In genomic region chr21:34333150-34333739, GRCh38 we compare ENCODE assay signal across 15 cellular contexts. TPM values are rescaled to one million over a fixed set of nuclear protein-coding genes. Genes with fewer than 3 reads are reported as not detected.
A peak's percentile ranks its signal among the peaks of the same experiment; 100 is the strongest.
DNase-seq lines count a peak whose midpoint lies in the region; ATAC-seq lines count a peak whose summit lies in the region.
"Had no signal": no experiment of that assay in that cellular context is flagged by ENCODE, and none has a peak within 500 bp of the region (broad histone marks: within the 10 kb centered on the region; RNA-seq: fewer than 3 reads in every experiment).

No MANE protein-coding gene starts in this region.

- H3K27ac ChIP-seq in cingulate gyrus (ENCODE audit: low read depth, low read length), result peak overlapping the region; percentile 50
- H3K27ac ChIP-seq: upper lobe of right lung had no signal

- peaks cover 8% of the 10 kb centered on the region for H3K4me1 Mint-ChIP-seq in activated T-helper 1 cell treated with anti-CD3 and anti-CD28 coated beads, Interleukin-12 subunit alpha, Interleukin-12 subunit beta, Interleukin-2, Interleukin-4 antibody, amounts not matched to agents 30 ng/mL and 10 ng/mL and 1 ng/mL, durations not matched to agents 14 hours and 24 hours and 36 hours (ENCODE audit: low read depth)
- H3K4me1 Mint-ChIP-seq: naive B cell had no signal

- no peak for ATAC-seq in left cardiac atrium
- ATAC-seq: upper lobe of right lung had no signal

- no peaks in the 10 kb centered on the region for H3K36me3 Mint-ChIP-seq in activated T-helper 1 cell treated with anti-CD3 and anti-CD28 coated beads, Interleukin-12 subunit alpha, Interleukin-12 subunit beta, Interleukin-2, Interleukin-4 antibody, amounts not matched to agents 30 ng/mL and 10 ng/mL and 1 ng/mL, durations not matched to agents 14 hours and 24 hours and 36 hours (ENCODE audit: low read depth)
- H3K36me3 Mint-ChIP-seq: activated CD4-positive, alpha-beta memory T cell treated with anti-CD3 and anti-CD28 coated beads for 36 hours had no signal

- H3K27me3 Mint-ChIP-seq in activated T-helper 1 cell treated with anti-CD3 and anti-CD28 coated beads, Interleukin-12 subunit alpha, Interleukin-12 subunit beta, Interleukin-2, Interleukin-4 antibody, amounts not matched to agents 30 ng/mL and 10 ng/mL and 1 ng/mL, durations not matched to agents 14 hours and 24 hours and 36 hours (ENCODE audit: insufficient read depth), result peaks cover 3% of the 10 kb centered on the region
- H3K27me3 Mint-ChIP-seq: activated CD4-positive, alpha-beta memory T cell treated with anti-CD3 and anti-CD28 coated beads for 36 hours had no signal

- H3K9me3 Mint-ChIP-seq in activated T-helper 1 cell treated with anti-CD3 and anti-CD28 coated beads, Interleukin-12 subunit alpha, Interleukin-12 subunit beta, Interleukin-2, Interleukin-4 antibody, amounts not matched to agents 30 ng/mL and 10 ng/mL and 1 ng/mL, durations not matched to agents 14 hours and 24 hours and 36 hours, result peaks cover 7% of the 10 kb centered on the region
- H3K9me3 Mint-ChIP-seq: activated CD4-positive, alpha-beta memory T cell treated with anti-CD3 and anti-CD28 coated beads for 36 hours had no signal

- no peak overlapping the region for H3K27ac Mint-ChIP-seq in activated T-helper 1 cell treated with anti-CD3 and anti-CD28 coated beads, Interleukin-12 subunit alpha, Interleukin-12 subunit beta, Interleukin-2, Interleukin-4 antibody, amounts not matched to agents 30 ng/mL and 10 ng/mL and 1 ng/mL, durations not matched to agents 14 hours and 24 hours and 36 hours
- H3K27ac Mint-ChIP-seq: activated CD4-positive, alpha-beta memory T cell treated with anti-CD3 and anti-CD28 coated beads for 36 hours; naive B cell had no signal

- DNase-seq in AG08396 (ENCODE audit: low spot score), result peak; percentile 39
- peak; percentile 33 for DNase-seq in RPMI7951 (ENCODE audit: low read depth)
- peak; percentile 63 for DNase-seq in non-pigmented ciliary epithelial cell (ENCODE audit: low read depth)
- DNase-seq in activated T-helper 1 cell treated with anti-CD3 and anti-CD28 coated beads, Interleukin-12 subunit alpha, Interleukin-12 subunit beta, Interleukin-2, Interleukin-4 antibody, amounts not matched to agents 30 ng/mL and 10 ng/mL and 1 ng/mL, durations not matched to agents 14 hours and 24 hours and 36 hours (ENCODE audit: low spot score), result no peak
- DNase-seq in NCI-H2171 treated with DMSO at 0.1 percent for 48 hours (lab: John Stamatoyannopoulos, UW), result no peak
- no peak for DNase-seq in left cardiac atrium
- no peak for DNase-seq in NCI-H187 (lab: John Stamatoyannopoulos, UW)
- DNase-seq: ACHN; activated CD4-positive, alpha-beta memory T cell treated with anti-CD3 and anti-CD28 coated beads for 36 hours; naive B cell; NCI-H2171; stimulated activated CD4-positive, alpha-beta T cell treated with anti-CD3 and anti-CD28 coated beads, Interleukin-4, amount 100 ng/mL, for 1 hour; upper lobe of right lung had no signal

- no peak overlapping the region for H3K4me3 Mint-ChIP-seq in activated T-helper 1 cell treated with anti-CD3 and anti-CD28 coated beads, Interleukin-12 subunit alpha, Interleukin-12 subunit beta, Interleukin-2, Interleukin-4 antibody, amounts not matched to agents 30 ng/mL and 10 ng/mL and 1 ng/mL, durations not matched to agents 14 hours and 24 hours and 36 hours
- H3K4me3 Mint-ChIP-seq: activated CD4-positive, alpha-beta memory T cell treated with anti-CD3 and anti-CD28 coated beads for 36 hours; naive B cell had no signal

- intact Hi-C loops in activated T-helper 1 cell treated with anti-CD3 and anti-CD28 coated beads, Interleukin-12 subunit alpha, Interleukin-12 subunit beta, Interleukin-2, Interleukin-4 antibody, amounts not matched to agents 30 ng/mL and 10 ng/mL and 1 ng/mL, durations not matched to agents 14 hours and 24 hours and 36 hours (cut with micrococcal nuclease), result no loop called here
- intact Hi-C loops in left cardiac atrium (cut with DNase I), result no loop called here

RNA-seq across cellular contexts. Expression of gene KCNE2, which starts 30.6 kb away (rescaled TPM):
- total RNA-seq in RPMI7951 (2014; rRNA removed; shearing (Covaris generic)), result not detected in 2 replicates
- not detected in 2 replicates for total RNA-seq in activated T-helper 1 cell treated with anti-CD3 and anti-CD28 coated beads, Interleukin-12 subunit alpha, Interleukin-12 subunit beta, Interleukin-2, Interleukin-4 antibody, amounts not matched to agents 30 ng/mL and 10 ng/mL and 1 ng/mL, durations not matched to agents 14 hours and 24 hours and 36 hours
- not detected for total RNA-seq in left cardiac atrium
- total RNA-seq: activated CD4-positive, alpha-beta memory T cell treated with anti-CD3 and anti-CD28 coated beads for 36 hours; kidney epithelial cell had no signal

RNA-seq across cellular contexts. Expression of gene SMIM11, which starts 42.1 kb away (rescaled TPM):
- total RNA-seq in RPMI7951 (2014; rRNA removed; shearing (Covaris generic)), result 1.4 and 21.3 TPM in 2 replicates
- 7.1 and 18.7 TPM in 2 replicates for total RNA-seq in activated T-helper 1 cell treated with anti-CD3 and anti-CD28 coated beads, Interleukin-12 subunit alpha, Interleukin-12 subunit beta, Interleukin-2, Interleukin-4 antibody, amounts not matched to agents 30 ng/mL and 10 ng/mL and 1 ng/mL, durations not matched to agents 14 hours and 24 hours and 36 hours
- total RNA-seq in left cardiac atrium, result 10 to 100 TPM in 1 of 2 donors, 1 to 10 TPM in 1; 6.1 to 13.1 TPM

Comparison
In these comparisons a context has a peak if more than half of its experiments do, and no peak if none do; other contexts are left out.
1. DNase-seq: peak in AG08396 (single experiment), RPMI7951 (single experiment) and non-pigmented ciliary epithelial cell (single experiment); none in activated T-helper 1 cell treated with anti-CD3 and anti-CD28 coated beads, Interleukin-12 subunit alpha, Interleukin-12 subunit beta, Interleukin-2, Interleukin-4 antibody, amounts not matched to agents 30 ng/mL and 10 ng/mL and 1 ng/mL, durations not matched to agents 14 hours and 24 hours and 36 hours (single experiment), NCI-H2171 treated with DMSO at 0.1 percent for 48 hours (single experiment), left cardiac atrium (single experiment) and NCI-H187 (0 of 2).